13 cellular contexts compared by ENCODE assay signal in genomic region chr3:50166309-50167019, GRCh38. TPM values are rescaled to one million over a fixed set of nuclear protein-coding genes. Genes with fewer than 3 reads are reported as not detected.
A peak's percentile ranks its signal among the peaks of the same experiment; 100 is the strongest.
DNase-seq lines count a peak whose midpoint lies in the region; ATAC-seq, FAIRE-seq and TF ChIP-seq lines count a peak whose summit lies in the region.
"Had no signal": no experiment of that assay in that cellular context is flagged by ENCODE, and none has a peak within 500 bp of the region (broad histone marks: within the 10 kb centered on the region; RNA-seq: fewer than 3 reads in every experiment).

No MANE protein-coding gene starts in this region.

- no peak for FAIRE-seq in A549 (lab: Jason Lieb, UNC)
- FAIRE-seq: bronchial epithelial cell had no signal

- CTCF ChIA-PET in A549 (lab: Yijun Ruan, JAX), result interaction anchor here (0.6 kb wide), 1 partner anchor 16 kb away, joined by 3 read pairs; no protein-coding TSS in a partner anchor

- DNase-seq in A549 (ENCODE audit: low read depth in 1 of 2, low spot score in 1 of 2) (no peak), NCI-H69 (lab: John Stamatoyannopoulos, UW) (peak; percentile 77), fibroblast of lung (ENCODE audit: low read depth in 2 of 2) (peak in 1 of 2 donors; percentile 79), osteocyte (ENCODE audit: extremely low spot score, unreplicated experiment) (no peak), NCI-H748 (lab: John Stamatoyannopoulos, UW; ENCODE audit: unreplicated experiment) (no peak)
- DNase-seq in effector memory CD8-positive, alpha-beta T cell, result no peak
- DNase-seq: KBM-7 had no signal

- 60% methylated on average over 8 of the region's 10 CpGs for WGBS in A549 (ENCODE audit: missing lambda C conversion rate)

- H3K4me2 ChIP-seq in A549, result peak overlapping the region; percentile 71
- H3K4me2 ChIP-seq in fibroblast of lung (ENCODE audit: extremely low read depth, insufficient read depth, low read length), result no peak overlapping the region

- H3K27ac ChIP-seq in A549 (peak overlapping the region; percentile 88 to 94), fibroblast of lung (ENCODE audit: insufficient read depth, low read length) (peak overlapping the region; percentile 16)

- no peak overlapping the region for H3K4me3 ChIP-seq in A549
- H3K4me3 ChIP-seq in fibroblast of lung (replicated peaks in 1 of 4; ENCODE audit: control extremely low read depth in 1 of 4, insufficient read depth in 1 of 4, low read depth in 3 of 4, low read length in 4 of 4), result no peak overlapping the region

- no peak for TF ChIP-seq RAD21 in A549 (conservative IDR thresholded peaks at IDR 0.05 in 1 of 2, IDR thresholded peaks at IDR 0.05 in 1 of 2)

- H3K4me1 ChIP-seq in A549, result peaks cover 95% of the 10 kb centered on the region
- H3K4me1 ChIP-seq in fibroblast of lung (ENCODE audit: control insufficient read depth, extremely low read depth, insufficient read depth, low read length), result peaks cover 28% of the 10 kb centered on the region

- H3K36me3 Mint-ChIP-seq in osteocyte (ENCODE audit: unreplicated experiment), result no peaks in the 10 kb centered on the region
- no peaks in the 10 kb centered on the region for H3K36me3 Mint-ChIP-seq in effector memory CD8-positive, alpha-beta T cell (ENCODE audit: insufficient read depth)

- TF ChIP-seq EP300 in A549 (IDR thresholded peaks at IDR 0.05), result no peak

- H3K79me2 ChIP-seq in fibroblast of lung (ENCODE audit: control insufficient read depth, insufficient read depth, low read length), result no peaks in the 10 kb centered on the region

- H4K20me1 ChIP-seq in fibroblast of lung (ENCODE audit: control insufficient read depth, extremely low read depth, insufficient read depth, low read length), result no peaks in the 10 kb centered on the region

- no peaks in the 10 kb centered on the region for H3K27me3 Mint-ChIP-seq in osteocyte (ENCODE audit: unreplicated experiment)
- peaks cover 0 to 26% of the 10 kb centered on the region in 2 donors for H3K27me3 Mint-ChIP-seq in effector memory CD8-positive, alpha-beta T cell
- H3K27me3 Mint-ChIP-seq: progenitor cell of endocrine pancreas had no signal

- TF ChIP-seq CTCF in A549 (IDR thresholded peaks at IDR 0.05) (no peak), fibroblast of lung (conservative IDR thresholded peaks at IDR 0.05 in 1 of 2, IDR thresholded peaks at IDR 0.05 in 1 of 2; ENCODE audit: low read depth in 1 of 2, low read length in 2 of 2) (no peak), osteocyte (IDR thresholded peaks at IDR 0.05) (no peak)

- H3K36me3 ChIP-seq in fibroblast of lung (ENCODE audit: control insufficient read depth, insufficient read depth, low read length), result no peaks in the 10 kb centered on the region

- H3K27me3 ChIP-seq in fibroblast of lung (ENCODE audit: control insufficient read depth, insufficient read depth, low read length), result no peaks in the 10 kb centered on the region

- POLR2A ChIA-PET in A549 (lab: Yijun Ruan, JAX), result no interaction called here

- H3K9me3 Mint-ChIP-seq in osteocyte (ENCODE audit: unreplicated experiment), result no peaks in the 10 kb centered on the region
- no peaks in the 10 kb centered on the region for H3K9me3 Mint-ChIP-seq in effector memory CD8-positive, alpha-beta T cell

- no peak for TF ChIP-seq POLR2A in A549 (IDR thresholded peaks at IDR 0.05; ENCODE audit: low read length)

- peaks cover 50% of the 10 kb centered on the region for H3K4me1 Mint-ChIP-seq in osteocyte (ENCODE audit: unreplicated experiment)
- no peaks in the 10 kb centered on the region for H3K4me1 Mint-ChIP-seq in effector memory CD8-positive, alpha-beta T cell (ENCODE audit: low read depth in 2 of 2)

- ATAC-seq in A549 (no peak), HG02840 (IDR thresholded peaks at IDR 0.05; ENCODE audit: low FRiP score, unreplicated experiment) (no peak), HG03354 (IDR thresholded peaks at IDR 0.05; ENCODE audit: poor library complexity, severe bottlenecking, unreplicated experiment) (no peak)
- no peak for ATAC-seq in effector memory CD8-positive, alpha-beta T cell (replicated peaks)

- H3K4me3 Mint-ChIP-seq in osteocyte (ENCODE audit: unreplicated experiment), result no peak overlapping the region
- H3K4me3 Mint-ChIP-seq in effector memory CD8-positive, alpha-beta T cell, result no peak overlapping the region

- H2AFZ ChIP-seq in fibroblast of lung (ENCODE audit: low read length), result no peak overlapping the region

- H3K9me3 ChIP-seq in A549 (no peaks in the 10 kb centered on the region), fibroblast of lung (ENCODE audit: control insufficient read depth, insufficient read depth, low read depth, low read length) (no peaks in the 10 kb centered on the region)

- no peak overlapping the region for H3K9ac ChIP-seq in fibroblast of lung (ENCODE audit: insufficient read depth, low read length)

- H3K27ac Mint-ChIP-seq in osteocyte (ENCODE audit: unreplicated experiment), result peak overlapping the region; percentile 68
- H3K27ac Mint-ChIP-seq in effector memory CD8-positive, alpha-beta T cell, result no peak overlapping the region

TF ChIP-seq in A549, 52 proteins besides CTCF, POLR2A, EP300 and RAD21:
- TF ChIP-seq MAZ (IDR thresholded peaks at IDR 0.05; ENCODE audit: borderline replicate concordance, low read depth, low read length), result no peak

RNA-seq across cellular contexts. Expression of gene SEMA3F, which starts 11.3 kb away (rescaled TPM):
- 2.9 and 5.0 TPM in 2 replicates for polyA plus RNA-seq in A549 (2011; rRNA removed)
- 3.9 and 5.8 TPM in 2 replicates for polyA plus RNA-seq in A549 (2012; cell fraction: cytosol; rRNA removed)
- polyA plus RNA-seq in A549 (2012; cell fraction: nucleus; rRNA removed), result 7.9 and 11.6 TPM in 2 replicates
- polyA plus RNA-seq in A549 (2017; fragmentation: RNase III; extraction: RNeasy Plus Mini Kit Qiagen cat#74134 plus additional on column Dnase treatment), result 9.0 to 10.6 TPM (median 10.1 TPM) in 3 replicates
- polyA minus RNA-seq in A549 (2011; rRNA and poly(A)+ RNA removed), result 8.6 and 8.9 TPM in 2 replicates
- 9.7 and 10.3 TPM in 2 replicates for total RNA-seq in fibroblast of lung
- 5.1 and 21.2 TPM in 2 replicates for polyA plus RNA-seq in fibroblast of lung
- polyA plus RNA-seq in fibroblast of lung (2012), result 8.0 and 18.9 TPM in 2 replicates
- 27.0 and 48.6 TPM in 2 replicates for polyA minus RNA-seq in fibroblast of lung (ENCODE audit: low replicate concordance)
- total RNA-seq in osteocyte, result 11.8 and 12.9 TPM in 2 replicates

RNA-seq across cellular contexts. Expression of gene GNAT1, which starts 24.9 kb away (rescaled TPM):
- polyA plus RNA-seq in A549 (2011; rRNA removed) (not detected in 2 replicates), A549 (2017; fragmentation: RNase III; extraction: RNeasy Plus Mini Kit Qiagen cat#74134 plus additional on column Dnase treatment) (not detected in 3 replicates), fibroblast of lung (not detected in 2 replicates)
- 0.04 TPM in 1 of 2 replicates, not detected in the other for polyA plus RNA-seq in A549 (2012; cell fraction: cytosol; rRNA removed)
- not detected in 2 replicates for polyA plus RNA-seq in A549 (2012; cell fraction: nucleus; rRNA removed)
- polyA minus RNA-seq in A549 (2011; rRNA and poly(A)+ RNA removed), result not detected in 2 replicates
- total RNA-seq in fibroblast of lung (not detected in 2 replicates), osteocyte (not detected in 2 replicates)
- polyA plus RNA-seq in fibroblast of lung (2012), result not detected in 2 replicates
- polyA minus RNA-seq in fibroblast of lung (ENCODE audit: low replicate concordance), result not detected in 2 replicates
- total RNA-seq: bronchial epithelial cell; NCI-H460; T-helper 2 cell treated with Interferon-gamma antibody and Interleukin-4, amounts not matched to agents 100 ng/mL and 5 ng/mL, for 36 hours had no signal

RNA-seq across cellular contexts. Expression of gene SLC38A3, which starts 38.6 kb away (rescaled TPM):
- polyA plus RNA-seq in A549 (2011; rRNA removed) (0.05 and 0.12 TPM in 2 replicates), A549 (2017; fragmentation: RNase III; extraction: RNeasy Plus Mini Kit Qiagen cat#74134 plus additional on column Dnase treatment) (0.10 to 0.13 TPM in 2 of 3 replicates, not detected in the other), fibroblast of lung (0.02 TPM in 1 of 2 replicates, not detected in the other)
- 0.04 and 0.05 TPM in 2 replicates for polyA plus RNA-seq in A549 (2012; cell fraction: cytosol; rRNA removed)
- 0.04 and 0.11 TPM in 2 replicates for polyA plus RNA-seq in A549 (2012; cell fraction: nucleus; rRNA removed)
- 0.39 TPM in 1 of 2 replicates, not detected in the other for polyA minus RNA-seq in A549 (2011; rRNA and poly(A)+ RNA removed)
- total RNA-seq in fibroblast of lung (not detected in 2 replicates), osteocyte (3.9 and 4.5 TPM in 2 replicates)
- polyA plus RNA-seq in fibroblast of lung (2012), result not detected in 2 replicates
- not detected in 2 replicates for polyA minus RNA-seq in fibroblast of lung (ENCODE audit: low replicate concordance)
- total RNA-seq: bronchial epithelial cell; T-helper 2 cell treated with Interferon-gamma antibody and Interleukin-4, amounts not matched to agents 100 ng/mL and 5 ng/mL, for 36 hours had no signal
